ENCODE assay signal across 8 cellular contexts in genomic region chr19:45645068-45645630, GRCh38. TPM values are rescaled to one million over a fixed set of nuclear protein-coding genes. Genes with fewer than 3 reads are reported as not detected.
A peak's percentile ranks its signal among the peaks of the same experiment; 100 is the strongest.
DNase-seq lines count a peak whose midpoint lies in the region; ATAC-seq, FAIRE-seq and TF ChIP-seq lines count a peak whose summit lies in the region.

No MANE protein-coding gene starts in this region.

- no peak for TF ChIP-seq POLR2A in stomach (IDR thresholded peaks at IDR 0.05)

- peaks cover 33 to 52% (median 46%) of the 10 kb centered on the region in 4 donors for H3K4me1 ChIP-seq in stomach

- WGBS in stomach, 5 donors: 8 to 40% (median 20%) methylated on average over 5 to 35 of the region's 35 CpGs

- H3K27me3 Mint-ChIP-seq in activated CD4-positive, alpha-beta T cell treated with anti-CD3 and anti-CD28 coated beads, Interleukin-2, amount 10 ng/mL, durations not matched to agents 7 days and 5 days: peaks cover 3% of the 10 kb centered on the region
- no peaks in the 10 kb centered on the region for H3K27me3 Mint-ChIP-seq in activated CD4-positive, alpha-beta memory T cell treated with anti-CD3 and anti-CD28 coated beads, Interleukin-2, amount 10 ng/mL, durations not matched to agents 7 days and 5 days

- H3K27me3 ChIP-seq in stomach: peaks cover 3 to 46% (median 4%) of the 10 kb centered on the region in 3 donors

- peak overlapping the region; percentile 84 for H3K27ac Mint-ChIP-seq in activated CD4-positive, alpha-beta T cell treated with anti-CD3 and anti-CD28 coated beads, Interleukin-2, amount 10 ng/mL, durations not matched to agents 7 days and 5 days
- peak overlapping the region; percentile 70 for H3K27ac Mint-ChIP-seq in activated CD4-positive, alpha-beta memory T cell treated with anti-CD3 and anti-CD28 coated beads, Interleukin-2, amount 10 ng/mL, durations not matched to agents 7 days and 5 days

- intact Hi-C loops in stomach (cut with DNase I; ENCODE audit: low total_unique reads): loop anchor here (10.0 kb wide), 1 partner anchor 120 kb away; no protein-coding TSS in a partner anchor

- H3K9me3 ChIP-seq in stomach: no peaks in the 10 kb centered on the region

- no peak for FAIRE-seq in frontal cortex (lab: Jason Lieb, UNC)

- peaks cover 7% of the 10 kb centered on the region for H3K36me3 Mint-ChIP-seq in activated CD4-positive, alpha-beta T cell treated with anti-CD3 and anti-CD28 coated beads, Interleukin-2, amount 10 ng/mL, durations not matched to agents 7 days and 5 days (ENCODE audit: low read depth)
- peaks cover 6% of the 10 kb centered on the region for H3K36me3 Mint-ChIP-seq in activated CD4-positive, alpha-beta memory T cell treated with anti-CD3 and anti-CD28 coated beads, Interleukin-2, amount 10 ng/mL, durations not matched to agents 7 days and 5 days (ENCODE audit: low read depth)

- ATAC-seq in left lobe of liver: no peak

- H3K36me3 ChIP-seq in stomach: no peaks in the 10 kb centered on the region

- H3K4me3 ChIP-seq in stomach: peak overlapping the region; percentile 33 to 52 (median 46)

- peak overlapping the region; percentile 82 for H3K4me3 Mint-ChIP-seq in activated CD4-positive, alpha-beta T cell treated with anti-CD3 and anti-CD28 coated beads, Interleukin-2, amount 10 ng/mL, durations not matched to agents 7 days and 5 days
- peak overlapping the region; percentile 80 for H3K4me3 Mint-ChIP-seq in activated CD4-positive, alpha-beta memory T cell treated with anti-CD3 and anti-CD28 coated beads, Interleukin-2, amount 10 ng/mL, durations not matched to agents 7 days and 5 days

- POLR2A ChIA-PET in activated CD4-positive, alpha-beta T cell treated with anti-CD3 and anti-CD28 coated beads, Interleukin-2, amount 10 ng/mL, durations not matched to agents 7 days and 5 days (lab: Charles Lee): interaction anchor here (0.7 kb wide), 1 partner anchor 1029 kb away, joined by 3 read pairs; no protein-coding TSS in a partner anchor
- POLR2A ChIA-PET in activated CD4-positive, alpha-beta memory T cell treated with anti-CD3 and anti-CD28 coated beads, Interleukin-2, amount 10 ng/mL, durations not matched to agents 7 days and 5 days (lab: Charles Lee): interaction anchor here (0.9 to 1.6 kb wide), 7 partner anchors 23 to 467 kb away, joined by 3 to 5 read pairs (median 4); partner anchors contain the start of genes BLOC1S3, GIPR and TRAPPC6A

- no peak for TF ChIP-seq CTCF in stomach (IDR thresholded peaks at IDR 0.05)

- peaks cover 43% of the 10 kb centered on the region for H3K4me1 Mint-ChIP-seq in activated CD4-positive, alpha-beta T cell treated with anti-CD3 and anti-CD28 coated beads, Interleukin-2, amount 10 ng/mL, durations not matched to agents 7 days and 5 days
- peaks cover 49% of the 10 kb centered on the region for H3K4me1 Mint-ChIP-seq in activated CD4-positive, alpha-beta memory T cell treated with anti-CD3 and anti-CD28 coated beads, Interleukin-2, amount 10 ng/mL, durations not matched to agents 7 days and 5 days

- TF ChIP-seq EP300 in stomach (IDR thresholded peaks at IDR 0.05): no peak

- H3K9me3 Mint-ChIP-seq in activated CD4-positive, alpha-beta T cell treated with anti-CD3 and anti-CD28 coated beads, Interleukin-2, amount 10 ng/mL, durations not matched to agents 7 days and 5 days: no peaks in the 10 kb centered on the region
- H3K9me3 Mint-ChIP-seq in activated CD4-positive, alpha-beta memory T cell treated with anti-CD3 and anti-CD28 coated beads, Interleukin-2, amount 10 ng/mL, durations not matched to agents 7 days and 5 days: no peaks in the 10 kb centered on the region

- H3K27ac ChIP-seq in stomach: peak overlapping the region in 1 of 5 donors; percentile 53

- DNase-seq in activated CD4-positive, alpha-beta T cell treated with anti-CD3 and anti-CD28 coated beads, Interleukin-2, amount 10 ng/mL, durations not matched to agents 7 days and 5 days: no peak
- no peak for DNase-seq in activated CD4-positive, alpha-beta T cell treated with anti-CD3 and anti-CD28 coated beads for 1 hour
- DNase-seq in activated CD4-positive, alpha-beta memory T cell treated with anti-CD3 and anti-CD28 coated beads, Interleukin-2, amount 10 ng/mL, durations not matched to agents 7 days and 5 days: no peak
- DNase-seq in hypothalamus (lab: John Stamatoyannopoulos, UW) (peak in 43 of 51 donors; percentile 72 to 98 (median 93)), stomach (no peak), COLO829 (ENCODE audit: low spot score) (no peak), frontal cortex (ENCODE audit: low spot score in 2 of 2) (no peak), left lobe of liver (ENCODE audit: low spot score) (no peak)

- CTCF ChIA-PET in activated CD4-positive, alpha-beta T cell treated with anti-CD3 and anti-CD28 coated beads, Interleukin-2, amount 10 ng/mL, durations not matched to agents 7 days and 5 days (lab: Charles Lee): interaction anchor here (0.6 to 1.7 kb wide), 11 partner anchors 23 to 206 kb away, joined by 3 to 6 read pairs (median 3); partner anchors contain the start of genes GIPR and QPCTL
- CTCF ChIA-PET in activated CD4-positive, alpha-beta memory T cell treated with anti-CD3 and anti-CD28 coated beads, Interleukin-2, amount 10 ng/mL, durations not matched to agents 7 days and 5 days (lab: Charles Lee): interaction anchor here (0.8 to 1.5 kb wide), 8 partner anchors 31 to 257 kb away, joined by 3 to 19 read pairs (median 4); partner anchors contain the start of gene MYPOP

RNA-seq across cellular contexts. Expression of gene EML2, which starts 6.0 kb away (rescaled TPM):
- 10 to 100 TPM; 80.7 to 87.3 TPM for total RNA-seq in activated CD4-positive, alpha-beta T cell treated with anti-CD3 and anti-CD28 coated beads, Interleukin-2, amount 10 ng/mL, durations not matched to agents 7 days and 5 days
- 100 to 1,000 TPM; 136 to 146 TPM for total RNA-seq in activated CD4-positive, alpha-beta memory T cell treated with anti-CD3 and anti-CD28 coated beads, Interleukin-2, amount 10 ng/mL, durations not matched to agents 7 days and 5 days
- 100 to 1,000 TPM in 2 of 5 donors, 10 to 100 TPM in 3; 17.8 to 387 (median 33.8) TPM for total RNA-seq in stomach
- polyA plus RNA-seq in stomach: 10 to 100 TPM; 28.6 to 53.0 (median 31.8) TPM
- 13.0 TPM for total RNA-seq in frontal cortex
- 17.9 TPM for total RNA-seq in left lobe of liver

RNA-seq across cellular contexts. Expression of gene GIPR, which starts 22.9 kb away (rescaled TPM):
- total RNA-seq in activated CD4-positive, alpha-beta T cell treated with anti-CD3 and anti-CD28 coated beads, Interleukin-2, amount 10 ng/mL, durations not matched to agents 7 days and 5 days: 1 to 10 TPM; 1.3 to 1.4 TPM
- 10 to 100 TPM; 11.4 to 12.3 TPM for total RNA-seq in activated CD4-positive, alpha-beta memory T cell treated with anti-CD3 and anti-CD28 coated beads, Interleukin-2, amount 10 ng/mL, durations not matched to agents 7 days and 5 days
- total RNA-seq in stomach (10 to 100 TPM in 3 of 5 donors, 1 to 10 TPM in 2; 5.1 to 44.9 (median 11.9) TPM), frontal cortex (0.41 TPM), left lobe of liver (0.18 TPM)
- 1 to 10 TPM; 1.9 to 2.4 (median 2.1) TPM for polyA plus RNA-seq in stomach

RNA-seq across cellular contexts. Expression of gene GPR4, which starts 43.1 kb away (rescaled TPM):
- total RNA-seq in activated CD4-positive, alpha-beta T cell treated with anti-CD3 and anti-CD28 coated beads, Interleukin-2, amount 10 ng/mL, durations not matched to agents 7 days and 5 days: not detected
- not detected for total RNA-seq in activated CD4-positive, alpha-beta memory T cell treated with anti-CD3 and anti-CD28 coated beads, Interleukin-2, amount 10 ng/mL, durations not matched to agents 7 days and 5 days
- total RNA-seq in stomach: 1 to 10 TPM; 1.3 to 5.8 (median 2.0) TPM
- polyA plus RNA-seq in stomach: 1 to 10 TPM in 2 of 3 donors, under 1 TPM in 1; 0.60 to 3.2 (median 2.9) TPM
- total RNA-seq in frontal cortex: under 0.01 TPM
- total RNA-seq in left lobe of liver: 1.2 TPM

RNA-seq across cellular contexts. Expression of gene SNRPD2, which starts 46.6 kb away (rescaled TPM):
- 100 to 1,000 TPM; 485 to 566 TPM for total RNA-seq in activated CD4-positive, alpha-beta T cell treated with anti-CD3 and anti-CD28 coated beads, Interleukin-2, amount 10 ng/mL, durations not matched to agents 7 days and 5 days
- total RNA-seq in activated CD4-positive, alpha-beta memory T cell treated with anti-CD3 and anti-CD28 coated beads, Interleukin-2, amount 10 ng/mL, durations not matched to agents 7 days and 5 days: 100 to 1,000 TPM; 505 to 519 TPM
- 100 to 1,000 TPM in 3 of 5 donors, 10 to 100 TPM in 2; 79.9 to 217 (median 127) TPM for total RNA-seq in stomach
- 100 to 1,000 TPM; 378 to 511 (median 467) TPM for polyA plus RNA-seq in stomach
- total RNA-seq in frontal cortex: 157 TPM
- 91.2 TPM for total RNA-seq in left lobe of liver

RNA-seq across cellular contexts. Expression of gene QPCTL, which starts 47.3 kb away (rescaled TPM):
- 1 to 10 TPM; 6.1 to 7.3 TPM for total RNA-seq in activated CD4-positive, alpha-beta T cell treated with anti-CD3 and anti-CD28 coated beads, Interleukin-2, amount 10 ng/mL, durations not matched to agents 7 days and 5 days
- 10 to 100 TPM in 1 of 2 experiments, 1 to 10 TPM in 1; 9.1 to 11.9 TPM for total RNA-seq in activated CD4-positive, alpha-beta memory T cell treated with anti-CD3 and anti-CD28 coated beads, Interleukin-2, amount 10 ng/mL, durations not matched to agents 7 days and 5 days
- total RNA-seq in stomach (10 to 100 TPM in 2 of 5 donors, 1 to 10 TPM in 3; 5.8 to 33.6 (median 7.6) TPM), frontal cortex (8.2 TPM), left lobe of liver (7.8 TPM)
- 1 to 10 TPM; 1.7 to 7.0 (median 4.2) TPM for polyA plus RNA-seq in stomach

Comparison
In these comparisons a context has a peak if more than half of its experiments do, and no peak if none do; other contexts are left out.
1. DNase-seq: peak in hypothalamus (43 of 51); none in activated CD4-positive, alpha-beta T cell treated with anti-CD3 and anti-CD28 coated beads, Interleukin-2, amount 10 ng/mL, durations not matched to agents 7 days and 5 days (single experiment), activated CD4-positive, alpha-beta T cell treated with anti-CD3 and anti-CD28 coated beads for 1 hour (single experiment), activated CD4-positive, alpha-beta memory T cell treated with anti-CD3 and anti-CD28 coated beads, Interleukin-2, amount 10 ng/mL, durations not matched to agents 7 days and 5 days (single experiment), stomach (single experiment), COLO829 (single experiment), frontal cortex (0 of 2) and left lobe of liver (single experiment).